In genomic region chr7:32062150-32062549, GRCh38 we compare ENCODE assay signal across 8 cellular contexts. TPM values are rescaled to one million over a fixed set of nuclear protein-coding genes. Genes with fewer than 3 reads are reported as not detected.
DNase-seq lines count a peak whose midpoint lies in the region; ATAC-seq and TF ChIP-seq lines count a peak whose summit lies in the region.

No MANE protein-coding gene starts in this region.

- no peak overlapping the region for H3K4me2 ChIP-seq in OCI-LY1 (ENCODE audit: low read length)

- H3K4me1 Mint-ChIP-seq in Calu3 (ENCODE audit: low read depth, unreplicated experiment) (peaks cover 47% of the 10 kb centered on the region), progenitor cell of endocrine pancreas (ENCODE audit: low read depth) (peaks cover 20% of the 10 kb centered on the region)

- H3K4me3 Mint-ChIP-seq in Calu3 (ENCODE audit: low read depth, unreplicated experiment), result peak overlapping the region; percentile 3
- no peak overlapping the region for H3K4me3 Mint-ChIP-seq in progenitor cell of endocrine pancreas (ENCODE audit: low read depth)

- no TSS peak for BruUV-seq in Calu3 (replicated peaks; lab: Mats Ljungman, UMichigan)

- H3K79me2 ChIP-seq in OCI-LY1 (ENCODE audit: insufficient read depth, low read length), result no peaks in the 10 kb centered on the region

- no peaks in the 10 kb centered on the region for H3K27me3 Mint-ChIP-seq in Calu3 (ENCODE audit: unreplicated experiment)
- peaks cover 57% of the 10 kb centered on the region for H3K27me3 Mint-ChIP-seq in progenitor cell of endocrine pancreas

- peaks cover 2% of the 10 kb centered on the region for H3K9me3 Mint-ChIP-seq in Calu3 (ENCODE audit: low read depth, unreplicated experiment)
- H3K9me3 Mint-ChIP-seq in progenitor cell of endocrine pancreas (ENCODE audit: low read depth), result no peaks in the 10 kb centered on the region

- TF ChIP-seq POLR2A in erythroblast (IDR thresholded peaks at IDR 0.05; ENCODE audit: low read length), result no peak

- H3K27ac Mint-ChIP-seq in Calu3 (ENCODE audit: unreplicated experiment) (no peak overlapping the region), progenitor cell of endocrine pancreas (no peak overlapping the region)

- CTCF ChIA-PET in Calu3 (lab: Charles Lee), result interaction anchor here (0.9 to 1.5 kb wide), 3 partner anchors 88 to 274 kb away, joined by 3 to 4 read pairs (median 4); no protein-coding TSS in a partner anchor

- H3K4me3 ChIP-seq in OCI-LY1 (ENCODE audit: low read depth, low read length, poor library complexity, severe bottlenecking), result no peak overlapping the region

- H3K9me2 ChIP-seq in OCI-LY1 (ENCODE audit: low read depth, low read length), result no peaks in the 10 kb centered on the region

- TF ChIP-seq CTCF in Calu3 (IDR thresholded peaks at IDR 0.05; ENCODE audit: unreplicated experiment), result peak; percentile 89
- TF ChIP-seq CTCF in GM20000 (IDR thresholded peaks at IDR 0.05; ENCODE audit: extremely low read depth, missing control alignments), result peak; percentile 52
- peak; percentile 89 for TF ChIP-seq CTCF in OCI-LY1 (IDR thresholded peaks at IDR 0.05; ENCODE audit: low read length)
- peak; percentile 68 for TF ChIP-seq CTCF in progenitor cell of endocrine pancreas (IDR thresholded peaks at IDR 0.05; ENCODE audit: unreplicated experiment)

- H3F3A ChIP-seq in OCI-LY1 (ENCODE audit: insufficient read depth, low read length), result no peaks in the 10 kb centered on the region

- DNase-seq in Calu3, result peak; percentile 91
- DNase-seq in GM20000 (ENCODE audit: low spot score), result peak; percentile 37
- DNase-seq in erythroblast (lab: John Stamatoyannopoulos, UW), result peak; percentile 11 to 44
- peak; percentile 33 for DNase-seq in progenitor cell of endocrine pancreas (ENCODE audit: low spot score, unreplicated experiment)
- no peak for DNase-seq in activated T-cell treated with anti-CD3 and anti-CD28 coated beads, Interleukin-2, amount 50 U/mL, for 1 hour
- DNase-seq in T-helper 9 cell, result no peak

- H3K27ac ChIP-seq in OCI-LY1 (ENCODE audit: low read depth, low read length, poor library complexity, severe bottlenecking), result no peak overlapping the region

- H3K4me1 ChIP-seq in OCI-LY1 (ENCODE audit: insufficient read depth, low read length, severe bottlenecking), result no peaks in the 10 kb centered on the region

- H2AFZ ChIP-seq in OCI-LY1 (ENCODE audit: low read length), result no peak overlapping the region

- no peaks in the 10 kb centered on the region for H4K20me1 ChIP-seq in OCI-LY1 (ENCODE audit: insufficient read depth, low read length)

- intact Hi-C loops in Calu3 (cut with micrococcal nuclease; ENCODE audit: unreplicated experiment), result loop anchor here (5.0 kb wide), 1 partner anchor 250 kb away; no protein-coding TSS in a partner anchor

- ATAC-seq in HG03175 (IDR thresholded peaks at IDR 0.05; ENCODE audit: unreplicated experiment), result no peak

- no peaks in the 10 kb centered on the region for H3K36me3 ChIP-seq in OCI-LY1 (ENCODE audit: insufficient read depth, low read length)

- no peaks in the 10 kb centered on the region for H3K9me3 ChIP-seq in OCI-LY1 (ENCODE audit: low read length)

- no peak overlapping the region for H3K9ac ChIP-seq in OCI-LY1 (ENCODE audit: low read length)

- no peaks in the 10 kb centered on the region for H3K36me3 Mint-ChIP-seq in Calu3 (ENCODE audit: insufficient read depth, unreplicated experiment)
- H3K36me3 Mint-ChIP-seq in progenitor cell of endocrine pancreas (ENCODE audit: insufficient read depth), result no peaks in the 10 kb centered on the region

- no peaks in the 10 kb centered on the region for H3K27me3 ChIP-seq in OCI-LY1 (ENCODE audit: insufficient read depth, low read length)

RNA-seq across cellular contexts. Expression of gene PDE1C, which starts 8.1 kb away (rescaled TPM):
- total RNA-seq in Calu3 (2022) (25.1 and 34.0 TPM in 2 replicates), progenitor cell of endocrine pancreas (1.0 and 1.7 TPM in 2 replicates)

Comparison
In these comparisons a context has a peak if more than half of its experiments do, and no peak if none do; other contexts are left out.
1. DNase-seq: peak in Calu3 (single experiment), GM20000 (single experiment), erythroblast (2 of 2) and progenitor cell of endocrine pancreas (single experiment); none in activated T-cell treated with anti-CD3 and anti-CD28 coated beads, Interleukin-2, amount 50 U/mL, for 1 hour (single experiment) and T-helper 9 cell (single experiment).
2. Peak in every context shown above with its lines, with median percentiles within 50 percentile points of each other: CTCF ChIP-seq.